8 cellular contexts compared by ENCODE assay signal in genomic region chrX:54043084-54043483, GRCh38. TPM values are rescaled to one million over a fixed set of nuclear protein-coding genes. Genes with fewer than 3 reads are reported as not detected.
A peak's percentile ranks its signal among the peaks of the same experiment; 100 is the strongest.
DNase-seq lines count a peak whose midpoint lies in the region; ATAC-seq and TF ChIP-seq lines count a peak whose summit lies in the region.

No MANE protein-coding gene starts in this region.

- ATAC-seq in HG03280 (IDR thresholded peaks at IDR 0.05; ENCODE audit: unreplicated experiment) (no peak), HG02870 (IDR thresholded peaks at IDR 0.05; ENCODE audit: unreplicated experiment) (no peak)

- TF ChIP-seq CTCF in WERI-Rb-1 (IDR thresholded peaks at IDR 0.05; ENCODE audit: low read depth, low read length) = no peak

- H3K9me3 ChIP-seq in WERI-Rb-1 (ENCODE audit: severe bottlenecking) (no peaks in the 10 kb centered on the region), skeletal muscle tissue (ENCODE audit: control insufficient read depth in 3 of 3, low read length in 3 of 3) (no peaks in the 10 kb centered on the region)

- H3K27me3 ChIP-seq in H7 (ENCODE audit: control insufficient read depth, insufficient read depth, low read length) (no peaks in the 10 kb centered on the region), WERI-Rb-1 (ENCODE audit: insufficient read depth, low read depth, severe bottlenecking) (peaks cover 6% of the 10 kb centered on the region), skeletal muscle tissue (ENCODE audit: control insufficient read depth in 3 of 3, insufficient read depth in 3 of 3, low read length in 3 of 3) (no peaks in the 10 kb centered on the region)

- no peaks in the 10 kb centered on the region for H3K36me3 ChIP-seq in H7 (replicated peaks; ENCODE audit: control insufficient read depth, insufficient read depth, low read length)
- H3K36me3 ChIP-seq in WERI-Rb-1 = 0 out of 2 replicates have a peak, but pooled peaks cover 7% of the 10 kb centered on the region
- H3K36me3 ChIP-seq in skeletal muscle tissue (ENCODE audit: control insufficient read depth in 3 of 3, insufficient read depth in 3 of 3, low read length in 3 of 3) = peaks cover 3 to 17% (median 8%) of the 10 kb centered on the region in 3 donors

- H3K9ac ChIP-seq in skeletal muscle tissue (ENCODE audit: low read depth in 1 of 3, low read length in 3 of 3) = peak overlapping the region; percentile 89 to 94 (median 91)

- H3K4me1 ChIP-seq in skeletal muscle tissue (ENCODE audit: control insufficient read depth in 3 of 3, insufficient read depth in 3 of 3, low read length in 3 of 3) = peaks cover 2 to 8% (median 4%) of the 10 kb centered on the region in 3 donors

- H3K4me3 ChIP-seq in H7 (ENCODE audit: insufficient read depth, low read depth, low read length) (peak overlapping the region; percentile 68), WERI-Rb-1 (ENCODE audit: low read depth, low read length) (peak overlapping the region; percentile 73), skeletal muscle tissue (ENCODE audit: low read length in 3 of 3) (peak overlapping the region; percentile 80 to 83 (median 82))

- H3K27ac ChIP-seq in WERI-Rb-1 = no peak overlapping the region
- peak overlapping the region; percentile 96 for H3K27ac ChIP-seq in skeletal muscle tissue (ENCODE audit: low read depth, low read length)

- DNase-seq in H7 = no peak
- DNase-seq in WERI-Rb-1 = no peak
- peak; percentile 1 for DNase-seq in germinal center (ENCODE audit: low spot score)
- no peak for DNase-seq in activated CD4-positive, CD25-positive, alpha-beta regulatory T cell (lab: John Stamatoyannopoulos, UW)
- no peak for DNase-seq in H4 (ENCODE audit: low spot score)

RNA-seq across cellular contexts. Expression of gene PHF8, which starts 1.2 kb away (rescaled TPM):
- 17.7 and 24.3 TPM in 2 replicates for total RNA-seq in H7 (2014; rRNA removed; shearing (Covaris generic))
- total RNA-seq in skeletal muscle tissue = 14.6 TPM
- 7.6 and 10.6 TPM in 2 replicates for total RNA-seq in H4 (2014; rRNA removed; shearing (Covaris generic))
